In the genomic region with DNA sequence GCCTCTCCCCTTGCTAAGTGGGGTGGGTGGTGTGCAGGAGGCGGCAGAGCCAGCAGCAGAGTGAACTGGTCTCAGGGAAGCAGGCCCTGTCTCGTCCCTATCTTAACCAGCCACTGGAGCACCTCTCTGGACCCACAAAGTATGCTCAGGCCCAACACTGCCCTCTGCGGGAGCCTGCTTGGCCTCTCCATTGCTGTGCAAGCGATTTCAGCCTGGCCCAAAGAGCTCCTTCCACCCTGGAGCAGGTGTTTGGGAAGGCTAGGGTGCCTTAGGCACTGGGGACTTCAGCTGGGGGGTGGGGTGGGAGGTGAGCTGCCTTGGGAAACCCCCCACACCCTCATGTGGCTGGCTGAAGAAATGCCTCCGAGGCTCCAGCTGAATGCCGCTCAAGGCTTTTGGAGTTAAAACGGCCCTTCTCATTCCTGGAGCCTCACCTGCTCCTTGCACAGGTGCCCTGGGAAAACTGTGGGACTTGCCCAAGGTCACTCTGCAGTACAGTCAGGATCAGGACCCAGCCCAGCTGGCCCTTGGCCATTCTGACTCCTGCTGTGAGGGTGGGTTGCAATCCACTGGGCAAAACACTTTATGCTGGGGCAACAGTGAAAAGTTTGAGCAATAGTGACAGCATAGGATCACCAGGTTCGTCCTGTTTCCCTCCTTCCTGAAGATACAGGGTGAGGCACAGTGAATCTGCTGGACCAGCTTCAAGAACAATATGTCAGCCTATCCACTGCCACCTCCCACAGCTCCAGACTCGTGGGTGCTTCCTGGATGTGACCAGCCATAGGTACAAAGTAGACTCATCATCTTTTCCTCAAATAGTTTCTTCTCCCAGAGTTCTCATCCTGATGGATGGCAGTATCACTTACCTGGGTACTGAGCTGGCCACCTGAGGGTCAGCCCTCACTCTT, we compare ENCODE assay signal across 8 cellular contexts. TPM values are rescaled to one million over a fixed set of nuclear protein-coding genes. Genes with fewer than 3 reads are reported as not detected.
A peak's percentile ranks its signal among the peaks of the same experiment; 100 is the strongest.
DNase-seq lines count a peak whose midpoint lies in the region; ATAC-seq and TF ChIP-seq lines count a peak whose summit lies in the region.

No MANE protein-coding gene starts in this region.

- peaks cover 0 to 13% of the 10 kb centered on the region in 2 donors for H3K27me3 Mint-ChIP-seq in effector memory CD8-positive, alpha-beta T cell

- H3K4me2 ChIP-seq in BLaER1 (no peak overlapping the region), HCT116 (ENCODE audit: low read length) (no peak overlapping the region)

- no TSS peak for BruUV-seq in HCT116 (replicated peaks; lab: Mats Ljungman, UMichigan)

- H4K20me1 ChIP-seq in BLaER1 (no peaks in the 10 kb centered on the region), HCT116 (ENCODE audit: insufficient read depth) (no peaks in the 10 kb centered on the region)

- intact Hi-C loops in HCT116 (cut with micrococcal nuclease) (loop anchor here (1.0 kb wide), 2 partner anchors 51 to 156 kb away; no protein-coding TSS in a partner anchor), sciatic nerve (cut with DNase I) (no loop called here)

- no peak overlapping the region for H3K27ac Mint-ChIP-seq in effector memory CD8-positive, alpha-beta T cell

- POLR2A ChIA-PET in HCT116 (lab: Charles Lee) = interaction anchor here (0.7 to 1.6 kb wide), 3 partner anchors 40 to 49 kb away, joined by 3 to 7 read pairs (median 5); no protein-coding TSS in a partner anchor

- no peak overlapping the region for H3K9ac ChIP-seq in BLaER1
- no peak overlapping the region for H3K9ac ChIP-seq in HCT116 (ENCODE audit: low read length)

- H3K36me3 Mint-ChIP-seq in effector memory CD8-positive, alpha-beta T cell (ENCODE audit: insufficient read depth) = peaks cover 3% of the 10 kb centered on the region

- TF ChIP-seq POLR2A in HCT116 (IDR thresholded peaks at IDR 0.05; ENCODE audit: borderline replicate concordance, extremely low read depth, insufficient read depth, insufficient read length) (no peak), gastroesophageal sphincter (IDR thresholded peaks at IDR 0.05) (no peak)

- peak; percentile 95 for ATAC-seq in HCT116
- ATAC-seq in sciatic nerve = peak; percentile 31
- no peak for ATAC-seq in gastroesophageal sphincter
- no peak for ATAC-seq in effector memory CD8-positive, alpha-beta T cell (replicated peaks)

- H3K4me1 Mint-ChIP-seq in effector memory CD8-positive, alpha-beta T cell (ENCODE audit: low read depth in 2 of 2) = no peaks in the 10 kb centered on the region

- RAD21 ChIA-PET in HCT116 (lab: Charles Lee; ENCODE audit: low non-redundant PET in 1 of 2, low total read pairs in 2 of 2, uncharacterized antibody in 2 of 2, unreplicated experiment in 2 of 2) = interaction anchor here (0.6 to 2.3 kb wide), 11 partner anchors 43 to 251 kb away, joined by 3 to 9 read pairs (median 5); a partner anchor contains a TSS

- no peaks in the 10 kb centered on the region for H3K9me2 ChIP-seq in HCT116 (ENCODE audit: insufficient read depth)

- H3K27ac ChIP-seq in BLaER1 (0 out of 2 replicates have a peak overlapping the region, but pooled peaks have one; percentile 19), HCT116 (ENCODE audit: low read depth, low read length) (no peak overlapping the region), gastroesophageal sphincter (no peak overlapping the region)

- H3K4me1 ChIP-seq in BLaER1 (peaks cover 16% of the 10 kb centered on the region), HCT116 (ENCODE audit: control insufficient read depth in 1 of 2, insufficient read depth in 2 of 2, low read length in 2 of 2) (peaks cover 0 to 10% of the 10 kb centered on the region in 2 experiments; a peak in 1 of 4 replicates), gastroesophageal sphincter (no peaks in the 10 kb centered on the region)

- H3K36me3 ChIP-seq in BLaER1 = no peaks in the 10 kb centered on the region
- no peaks in the 10 kb centered on the region for H3K36me3 ChIP-seq in HCT116 (ENCODE audit: control insufficient read depth in 1 of 2, insufficient read depth in 2 of 2, low read length in 2 of 2)
- no peaks in the 10 kb centered on the region for H3K36me3 ChIP-seq in gastroesophageal sphincter

- H3K4me3 ChIP-seq in BLaER1 (no peak overlapping the region), HCT116 (replicated peaks in 1 of 2; ENCODE audit: low read depth in 1 of 2, low read length in 2 of 2) (no peak overlapping the region), gastroesophageal sphincter (no peak overlapping the region)

- peak; percentile 86 for TF ChIP-seq RAD21 in HCT116 (IDR thresholded peaks at IDR 0.05; ENCODE audit: low read depth)

- H3K79me2 ChIP-seq in HCT116 (ENCODE audit: insufficient read depth, low read length) = no peaks in the 10 kb centered on the region

- TF ChIP-seq EP300 in gastroesophageal sphincter (IDR thresholded peaks at IDR 0.05) = no peak

- CTCF ChIA-PET in HCT116 (lab: Charles Lee) = interaction anchor here (0.7 to 7.9 kb wide), 27 partner anchors 9 to 222 kb away, joined by 3 to 100 read pairs (median 5); a partner anchor contains a TSS

- no peak overlapping the region for H2AFZ ChIP-seq in HCT116 (ENCODE audit: low read depth, low read length, poor library complexity, severe bottlenecking)

- no peaks in the 10 kb centered on the region for H3K27me3 ChIP-seq in BLaER1
- no peaks in the 10 kb centered on the region for H3K27me3 ChIP-seq in HCT116 (ENCODE audit: insufficient read depth, low read length)
- H3K27me3 ChIP-seq in gastroesophageal sphincter = no peaks in the 10 kb centered on the region

- H3K9me3 Mint-ChIP-seq in effector memory CD8-positive, alpha-beta T cell = no peaks in the 10 kb centered on the region

- H3K9me3 ChIP-seq in BLaER1 (no peaks in the 10 kb centered on the region), HCT116 (ENCODE audit: control insufficient read depth in 1 of 2, insufficient read depth in 1 of 2, low read depth in 1 of 2, low read length in 2 of 2) (no peaks in the 10 kb centered on the region), gastroesophageal sphincter (no peaks in the 10 kb centered on the region)

- DNase-seq in HCT116 (ENCODE audit: low read depth, low spot score) (peak; percentile 57), RPMI7951 (ENCODE audit: low read depth) (peak; percentile 47), fibroblast of the conjunctiva (ENCODE audit: low read depth) (peak; percentile 17), sciatic nerve (ENCODE audit: low spot score) (no peak), NK-92 (lab: John Stamatoyannopoulos, UW; ENCODE audit: unreplicated experiment) (no peak)
- no peak for DNase-seq in effector memory CD8-positive, alpha-beta T cell

- TF ChIP-seq CTCF in HCT116 (IDR thresholded peaks at IDR 0.05 in 2 of 3, conservative IDR thresholded peaks at IDR 0.05 in 1 of 3; ENCODE audit: borderline replicate concordance in 1 of 3, insufficient read depth in 1 of 3, low read depth in 2 of 3, low read length in 2 of 3) (peak; percentile 72 to 84 (median 83)), gastroesophageal sphincter (IDR thresholded peaks at IDR 0.05) (peak in 1 of 4 experiments; percentile 24)

- no peak overlapping the region for H3K4me3 Mint-ChIP-seq in effector memory CD8-positive, alpha-beta T cell

- WGBS in gastroesophageal sphincter (ENCODE audit: low coverage in 1 of 2), 2 donors = 33 to 43% methylated on average over 1 of the region's 9 CpGs

TF ChIP-seq in HCT116, 20 proteins besides CTCF, POLR2A, EP300 and RAD21:
- TF ChIP-seq EZH2 (IDR thresholded peaks at IDR 0.05) = no peak
- TF ChIP-seq, protein P1, sequence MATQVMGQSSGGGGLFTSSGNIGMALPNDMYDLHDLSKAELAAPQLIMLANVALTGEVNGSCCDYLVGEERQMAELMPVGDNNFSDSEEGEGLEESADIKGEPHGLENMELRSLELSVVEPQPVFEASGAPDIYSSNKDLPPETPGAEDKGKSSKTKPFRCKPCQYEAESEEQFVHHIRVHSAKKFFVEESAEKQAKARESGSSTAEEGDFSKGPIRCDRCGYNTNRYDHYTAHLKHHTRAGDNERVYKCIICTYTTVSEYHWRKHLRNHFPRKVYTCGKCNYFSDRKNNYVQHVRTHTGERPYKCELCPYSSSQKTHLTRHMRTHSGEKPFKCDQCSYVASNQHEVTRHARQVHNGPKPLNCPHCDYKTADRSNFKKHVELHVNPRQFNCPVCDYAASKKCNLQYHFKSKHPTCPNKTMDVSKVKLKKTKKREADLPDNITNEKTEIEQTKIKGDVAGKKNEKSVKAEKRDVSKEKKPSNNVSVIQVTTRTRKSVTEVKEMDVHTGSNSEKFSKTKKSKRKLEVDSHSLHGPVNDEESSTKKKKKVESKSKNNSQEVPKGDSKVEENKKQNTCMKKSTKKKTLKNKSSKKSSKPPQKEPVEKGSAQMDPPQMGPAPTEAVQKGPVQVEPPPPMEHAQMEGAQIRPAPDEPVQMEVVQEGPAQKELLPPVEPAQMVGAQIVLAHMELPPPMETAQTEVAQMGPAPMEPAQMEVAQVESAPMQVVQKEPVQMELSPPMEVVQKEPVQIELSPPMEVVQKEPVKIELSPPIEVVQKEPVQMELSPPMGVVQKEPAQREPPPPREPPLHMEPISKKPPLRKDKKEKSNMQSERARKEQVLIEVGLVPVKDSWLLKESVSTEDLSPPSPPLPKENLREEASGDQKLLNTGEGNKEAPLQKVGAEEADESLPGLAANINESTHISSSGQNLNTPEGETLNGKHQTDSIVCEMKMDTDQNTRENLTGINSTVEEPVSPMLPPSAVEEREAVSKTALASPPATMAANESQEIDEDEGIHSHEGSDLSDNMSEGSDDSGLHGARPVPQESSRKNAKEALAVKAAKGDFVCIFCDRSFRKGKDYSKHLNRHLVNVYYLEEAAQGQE (IDR thresholded peaks at IDR 0.05; ENCODE audit: low read depth) = no peak
- TF ChIP-seq YY1 (IDR thresholded peaks at IDR 0.05; ENCODE audit: extremely low read depth, insufficient replicate concordance, low read depth, low read length) = peak; percentile 45
- no peak for TF ChIP-seq POLR2AphosphoS5 (IDR thresholded peaks at IDR 0.05; ENCODE audit: low read depth, low read length)

RNA-seq across cellular contexts. Expression of a gene that starts 5.9 kb away (rescaled TPM):
- total RNA-seq in HCT116 (2021; ENCODE audit: unreplicated experiment) = 59.1 TPM
- polyA plus RNA-seq in HCT116 (2012) = 50.2 and 72.6 TPM in 2 replicates
- 7.6 and 9.8 TPM in 2 replicates for total RNA-seq in RPMI7951 (2014; rRNA removed; shearing (Covaris generic))
- total RNA-seq in sciatic nerve = 27.1 TPM
- total RNA-seq in gastroesophageal sphincter = 10 to 100 TPM; 13.0 to 19.8 (median 15.2) TPM

RNA-seq across cellular contexts. Expression of a gene that starts 8.6 kb away (rescaled TPM):
- total RNA-seq in HCT116 (2021; ENCODE audit: unreplicated experiment) (not detected), sciatic nerve (not detected), gastroesophageal sphincter (not detected)
- 0.24 and 0.36 TPM in 2 replicates for polyA plus RNA-seq in HCT116 (2012)
- total RNA-seq in RPMI7951 (2014; rRNA removed; shearing (Covaris generic)) = not detected in 2 replicates

RNA-seq across cellular contexts. Expression of a gene that starts 42.4 kb away (rescaled TPM):
- total RNA-seq in HCT116 (2021; ENCODE audit: unreplicated experiment) (61.1 TPM), sciatic nerve (37.9 TPM), gastroesophageal sphincter (10 to 100 TPM in 1 of 4 donors, 1 to 10 TPM in 3; 7.3 to 20.5 (median 8.5) TPM)
- polyA plus RNA-seq in HCT116 (2012) = 34.4 and 40.6 TPM in 2 replicates
- 22.6 and 24.0 TPM in 2 replicates for total RNA-seq in RPMI7951 (2014; rRNA removed; shearing (Covaris generic))

Comparison
In these comparisons a context has a peak if more than half of its experiments do, and no peak if none do; other contexts are left out.
1. ATAC-seq: peak in HCT116 (single experiment) and sciatic nerve (single experiment); none in gastroesophageal sphincter (single experiment) and effector memory CD8-positive, alpha-beta T cell (single experiment).
2. DNase-seq: peak in HCT116 (single experiment), RPMI7951 (single experiment) and fibroblast of the conjunctiva (single experiment); none in sciatic nerve (single experiment), NK-92 (single experiment) and effector memory CD8-positive, alpha-beta T cell (0 of 3).